8 cellular contexts compared by ENCODE assay signal in the genomic region with DNA sequence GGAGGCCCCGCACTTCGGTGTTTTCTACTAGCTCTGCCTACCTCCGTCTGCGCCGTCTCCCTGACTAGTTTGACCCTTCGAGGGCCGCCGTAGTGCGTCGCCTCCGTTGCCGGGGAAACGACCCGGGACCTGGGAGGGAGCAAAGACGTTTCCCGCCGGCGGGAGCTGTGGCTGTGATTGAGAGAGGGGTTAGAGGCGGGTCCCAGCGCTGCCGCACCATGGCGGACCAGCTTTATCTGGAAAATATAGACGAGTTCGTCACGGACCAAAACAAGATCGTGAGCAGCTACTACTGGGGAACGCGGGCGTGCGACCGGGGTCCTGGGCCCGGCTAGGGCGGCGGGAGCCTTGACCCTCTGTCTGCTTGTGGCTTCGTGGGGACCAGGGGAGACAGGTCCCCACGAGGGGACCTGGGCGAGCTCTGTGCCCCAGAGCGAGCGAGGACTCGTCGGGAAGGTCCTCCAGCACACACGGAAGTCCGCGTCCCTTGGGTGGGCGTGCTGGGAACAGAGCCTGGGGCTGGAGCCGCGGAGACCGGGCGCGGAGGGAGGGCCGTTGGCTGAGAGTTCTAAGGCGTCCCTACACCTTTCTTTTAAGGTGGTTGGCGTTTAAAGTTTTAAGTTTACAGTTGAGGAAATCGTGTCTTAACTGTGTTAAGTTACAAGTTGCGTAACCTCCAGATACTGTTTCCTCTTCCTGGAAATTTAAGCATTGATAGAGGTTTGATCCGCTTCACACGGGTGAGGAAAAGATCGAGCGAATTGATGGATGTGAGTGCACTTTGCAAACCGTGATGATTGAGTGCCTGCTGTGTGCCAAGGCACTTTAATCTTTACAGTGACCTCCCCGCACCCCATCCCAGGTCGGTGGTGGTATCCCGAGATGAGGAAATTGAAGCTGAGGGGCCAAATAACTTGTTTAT. TPM values are rescaled to one million over a fixed set of nuclear protein-coding genes. Genes with fewer than 3 reads are reported as not detected.
DNase-seq lines count a peak whose midpoint lies in the region; ATAC-seq and TF ChIP-seq lines count a peak whose summit lies in the region.

A gene with protein sequence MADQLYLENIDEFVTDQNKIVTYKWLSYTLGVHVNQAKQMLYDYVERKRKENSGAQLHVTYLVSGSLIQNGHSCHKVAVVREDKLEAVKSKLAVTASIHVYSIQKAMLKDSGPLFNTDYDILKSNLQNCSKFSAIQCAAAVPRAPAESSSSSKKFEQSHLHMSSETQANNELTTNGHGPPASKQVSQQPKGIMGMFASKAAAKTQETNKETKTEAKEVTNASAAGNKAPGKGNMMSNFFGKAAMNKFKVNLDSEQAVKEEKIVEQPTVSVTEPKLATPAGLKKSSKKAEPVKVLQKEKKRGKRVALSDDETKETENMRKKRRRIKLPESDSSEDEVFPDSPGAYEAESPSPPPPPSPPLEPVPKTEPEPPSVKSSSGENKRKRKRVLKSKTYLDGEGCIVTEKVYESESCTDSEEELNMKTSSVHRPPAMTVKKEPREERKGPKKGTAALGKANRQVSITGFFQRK (plus strand): TSS at position 142 of the 922 bp plus-strand sequence. CDS start 77 bp downstream, at position 219.

- peak; percentile 90 for ATAC-seq in GM18907 (IDR thresholded peaks at IDR 0.05; ENCODE audit: unreplicated experiment)
- peak; percentile 92 for ATAC-seq in HG03139 (IDR thresholded peaks at IDR 0.05; ENCODE audit: unreplicated experiment)

- no peaks in the 10 kb centered on the region for H3K27me3 ChIP-seq in ACC112 (ENCODE audit: insufficient read depth, low read length)
- no peaks in the 10 kb centered on the region for H3K27me3 ChIP-seq in iPS-18a (ENCODE audit: control insufficient read depth, insufficient read depth, low read length)
- H3K27me3 ChIP-seq in skeletal muscle tissue (ENCODE audit: control insufficient read depth in 3 of 3, insufficient read depth in 3 of 3, low read length in 3 of 3) = no peaks in the 10 kb centered on the region

- H3K27ac ChIP-seq in ACC112 (ENCODE audit: low read depth, low read length) (peak within 1 kb of the TSS; percentile 88), VCaP (peak within 1 kb of the TSS; percentile 79), iPS-18a (ENCODE audit: low read length) (peak within 1 kb of the TSS; percentile 89), skeletal muscle tissue (ENCODE audit: low read depth, low read length) (peak within 1 kb of the TSS; percentile 79)

- peak within 1 kb of the TSS; percentile 97 for H3K4me3 ChIP-seq in ACC112 (ENCODE audit: low read depth, low read length)
- H3K4me3 ChIP-seq in iPS-18a (ENCODE audit: low read length) = peak within 1 kb of the TSS; percentile 100
- peak within 1 kb of the TSS; percentile 68 to 94 (median 92) for H3K4me3 ChIP-seq in skeletal muscle tissue (ENCODE audit: low read length in 3 of 3)

- peaks cover 26% of the 10 kb centered on the region for H3K36me3 ChIP-seq in ACC112 (ENCODE audit: insufficient read depth, low read length)
- H3K36me3 ChIP-seq in iPS-18a (ENCODE audit: control insufficient read depth, low read depth, low read length) = peaks cover 20% of the 10 kb centered on the region
- H3K36me3 ChIP-seq in skeletal muscle tissue (ENCODE audit: control insufficient read depth in 3 of 3, insufficient read depth in 3 of 3, low read length in 3 of 3) = peaks cover 3 to 8% (median 5%) of the 10 kb centered on the region in 3 donors

- in situ Hi-C loops in T47D (cut with HindIII; ENCODE audit: low pct_unique_long_range_greater_than_20kb, low sequenced_read_pairs) = no loop called here

- peaks cover 14% of the 10 kb centered on the region for H3K4me1 ChIP-seq in ACC112 (ENCODE audit: control insufficient read depth, insufficient read depth, low read length, unreplicated experiment)
- peaks cover 5% of the 10 kb centered on the region for H3K4me1 ChIP-seq in iPS-18a (ENCODE audit: control insufficient read depth, low read depth, low read length)
- peaks cover 4 to 13% (median 6%) of the 10 kb centered on the region in 3 donors for H3K4me1 ChIP-seq in skeletal muscle tissue (ENCODE audit: control insufficient read depth in 3 of 3, insufficient read depth in 3 of 3, low read length in 3 of 3)

- H2AFZ ChIP-seq in ACC112 (ENCODE audit: low read length, unreplicated experiment) = peak within 1 kb of the TSS; percentile 98

- H3K9ac ChIP-seq in iPS-18a (ENCODE audit: low read length) = peak within 1 kb of the TSS; percentile 99
- H3K9ac ChIP-seq in skeletal muscle tissue (ENCODE audit: low read depth in 1 of 3, low read length in 3 of 3) = peak within 1 kb of the TSS; percentile 86 to 91 (median 88)

- DNase-seq in NCI-H2196 treated with DMSO at 0.1 percent for 48 hours (lab: John Stamatoyannopoulos, UW; ENCODE audit: unreplicated experiment) (peak; percentile 88), T47D (ENCODE audit: low read depth in 1 of 2, low spot score in 1 of 2) (peak; percentile 69 to 94)

- H3K9me3 ChIP-seq in iPS-18a (ENCODE audit: control insufficient read depth, low read depth, low read length) = no peaks in the 10 kb centered on the region
- no peaks in the 10 kb centered on the region for H3K9me3 ChIP-seq in skeletal muscle tissue (ENCODE audit: control insufficient read depth in 3 of 3, low read length in 3 of 3)

- no peak for TF ChIP-seq CTCF in VCaP (conservative IDR thresholded peaks at IDR 0.05)

- peaks cover 22% of the 10 kb centered on the region for H3K79me2 ChIP-seq in ACC112 (ENCODE audit: control insufficient read depth, insufficient read depth, low read length, unreplicated experiment)

RNA-seq across cellular contexts. Expression of the gene that starts here (rescaled TPM):
- total RNA-seq in skeletal muscle tissue = 11.0 TPM

Comparison
In these comparisons a context has a peak if more than half of its experiments do, and no peak if none do; other contexts are left out.
1. Peak in every context shown above with its lines: DNase-seq, ATAC-seq, H3K4me3 ChIP-seq and H3K27ac ChIP-seq.